In the genomic region with DNA sequence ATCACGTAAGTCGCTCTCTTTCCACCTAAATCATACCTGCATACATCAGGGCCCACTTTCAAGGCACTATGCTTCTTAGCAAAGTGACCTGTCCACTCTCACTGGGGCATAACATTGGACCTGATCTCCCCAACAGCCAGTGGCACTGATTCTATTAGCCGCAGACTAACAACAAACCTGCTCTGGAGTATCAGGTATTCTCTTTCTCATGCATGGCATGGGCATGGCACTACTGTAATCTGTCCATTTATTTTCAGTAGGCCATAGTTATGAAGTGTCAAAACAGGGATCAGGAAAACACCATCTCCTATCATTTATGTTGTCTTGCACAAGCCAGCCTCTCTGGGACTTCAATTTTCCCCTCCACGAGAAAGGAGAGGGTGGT, we compare ENCODE assay signal across 18 cellular contexts. TPM values are rescaled to one million over a fixed set of nuclear protein-coding genes. Genes with fewer than 3 reads are reported as not detected.
"Had no signal": no experiment of that assay in that cellular context is flagged by ENCODE, and none has a peak within 500 bp of the region (broad histone marks: within the 10 kb centered on the region; RNA-seq: fewer than 3 reads in every experiment).

No MANE protein-coding gene starts in this region.

- H3K4me3 ChIP-seq: skin epidermis, thyroid gland had no signal

- H3K27me3 ChIP-seq: esophagus muscularis mucosa, foreskin keratinocyte, sigmoid colon, suprapubic skin, thyroid gland, uterus had no signal

- H3K36me3 ChIP-seq: esophagus muscularis mucosa, sigmoid colon, suprapubic skin, thyroid gland, uterus had no signal

- H3K4me1 Mint-ChIP-seq: natural killer cell, neural crest cell had no signal

- H3K9me3 Mint-ChIP-seq: effector memory CD8-positive, alpha-beta T cell; natural killer cell; neural crest cell; type B pancreatic cell had no signal

- H3K27ac Mint-ChIP-seq: effector memory CD8-positive, alpha-beta T cell; natural killer cell; type B pancreatic cell had no signal

- H3K4me1 ChIP-seq: thyroid gland, uterus had no signal

- H3K4me3 Mint-ChIP-seq: effector memory CD8-positive, alpha-beta T cell; natural killer cell; neural crest cell; type B pancreatic cell had no signal

- H3K27ac ChIP-seq: epithelial cell of prostate, esophagus muscularis mucosa, foreskin keratinocyte, psoas muscle, sigmoid colon, skin epidermis, suprapubic skin, thyroid gland, uterus had no signal

- H3K9me3 ChIP-seq: esophagus muscularis mucosa, psoas muscle, sigmoid colon, suprapubic skin, thyroid gland, uterus had no signal

- H3K36me3 Mint-ChIP-seq: natural killer cell, type B pancreatic cell had no signal

RNA-seq across cellular contexts. Expression of a gene that starts 8.5 kb away (rescaled TPM):
- total RNA-seq: esophagus muscularis mucosa, left lobe of liver, mucosa of gallbladder, myocyte, natural killer cell, neural crest cell, occipital lobe, sigmoid colon, thyroid gland, uterus had no signal
- polyA plus RNA-seq: sigmoid colon had no signal

RNA-seq across cellular contexts. Expression of a gene that starts 16.5 kb away (rescaled TPM):
- total RNA-seq: left lobe of liver, lower leg skin, mucosa of gallbladder, neural crest cell, occipital lobe, psoas muscle, sigmoid colon, suprapubic skin had no signal
- polyA plus RNA-seq: sigmoid colon had no signal

RNA-seq across cellular contexts. Expression of a gene that starts 54.3 kb away (rescaled TPM):
- total RNA-seq: left lobe of liver had no signal
